ENCODE assay signal across 8 cellular contexts in the genomic region with DNA sequence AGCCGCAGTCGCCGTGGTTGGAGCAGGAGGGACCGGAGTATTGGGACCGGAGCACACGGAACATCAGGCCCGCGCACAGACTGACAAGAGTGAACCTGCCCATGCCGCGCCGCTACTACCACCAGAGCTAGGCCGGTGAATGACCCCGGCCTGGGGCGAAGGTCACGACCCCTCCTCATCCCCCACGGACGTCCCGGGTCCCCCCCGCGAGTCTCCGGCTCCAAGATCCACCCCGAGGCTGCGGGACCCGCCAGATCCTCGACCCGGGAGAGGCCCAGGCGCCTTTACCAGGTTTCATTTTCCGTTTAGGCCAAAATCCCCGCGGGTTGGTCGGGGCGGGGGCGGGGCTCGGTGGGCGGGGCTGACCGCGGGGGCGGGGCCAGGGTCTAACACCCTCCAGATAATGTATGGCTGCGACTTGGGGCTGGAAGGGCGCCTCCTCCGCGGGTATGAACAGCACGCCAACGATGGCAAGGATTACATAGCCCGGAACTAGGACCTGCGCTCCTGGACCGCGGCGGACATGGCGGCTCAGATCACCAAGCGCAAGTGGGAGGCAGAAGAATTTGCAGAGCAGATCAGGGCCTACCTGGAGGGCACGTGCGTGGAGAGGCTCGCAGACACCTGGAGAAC. TPM values are rescaled to one million over a fixed set of nuclear protein-coding genes. Genes with fewer than 3 reads are reported as not detected.
DNase-seq lines count a peak whose midpoint lies in the region; ATAC-seq, FAIRE-seq and TF ChIP-seq lines count a peak whose summit lies in the region.

No MANE protein-coding gene starts in this region.

- H3K27me3 ChIP-seq in right cardiac atrium (ENCODE audit: control insufficient read depth, insufficient read depth) = no peaks in the 10 kb centered on the region
- no peaks in the 10 kb centered on the region for H3K27me3 ChIP-seq in small intestine (ENCODE audit: control insufficient read depth in 2 of 2, insufficient read depth in 2 of 2, low read length in 2 of 2)

- WGBS in adipose tissue, 3 donors = 2 to 3% (median 2%) methylated on average over 51 to 54 of the region's 54 CpGs
- 2% methylated on average over 54 of the region's 54 CpGs for WGBS in right cardiac atrium
- 1 to 6% (median 1%) methylated on average over 24 to 54 of the region's 54 CpGs for WGBS in small intestine, 3 donors

- intact Hi-C loops in right cardiac atrium (cut with DNase I) = loop anchor here in 1 of 4 donors (10.0 kb wide), 1 partner anchor 78 kb away; no protein-coding TSS in a partner anchor

- FAIRE-seq in small intestine (lab: Jason Lieb, UNC) = no peak

- no peaks in the 10 kb centered on the region for H3K36me3 ChIP-seq in small intestine (ENCODE audit: control insufficient read depth in 2 of 2, insufficient read depth in 2 of 2, low read length in 2 of 2)

- peak; percentile 63 for ATAC-seq in HG03159 (IDR thresholded peaks at IDR 0.05; ENCODE audit: unreplicated experiment)
- peak; percentile 91 to 93 for ATAC-seq in right cardiac atrium

- no peaks in the 10 kb centered on the region for H3K4me1 ChIP-seq in right cardiac atrium (ENCODE audit: control insufficient read depth, insufficient read depth, low read length)
- peaks cover 0 to 4% of the 10 kb centered on the region in 2 donors for H3K4me1 ChIP-seq in small intestine (ENCODE audit: control insufficient read depth in 2 of 2, insufficient read depth in 1 of 2, low read depth in 1 of 2, low read length in 1 of 2)

- no peak for TF ChIP-seq CTCF in GM13976 (IDR thresholded peaks at IDR 0.05; ENCODE audit: borderline replicate concordance, control extremely low read depth, extremely low read depth, insufficient read depth, missing control alignments)

- H3K4me3 ChIP-seq in right cardiac atrium (ENCODE audit: low read length) = peak overlapping the region; percentile 64
- H3K4me3 ChIP-seq in small intestine (ENCODE audit: low read depth in 1 of 2, low read length in 2 of 2) = peak overlapping the region; percentile 51 to 74

- H3K27ac ChIP-seq in adipose tissue (ENCODE audit: low read depth, low read length) = peak overlapping the region; percentile 54
- peak overlapping the region; percentile 64 for H3K27ac ChIP-seq in right cardiac atrium (ENCODE audit: low read length)
- H3K27ac ChIP-seq in small intestine (ENCODE audit: low read depth in 1 of 2, low read length in 1 of 2) = peak overlapping the region; percentile 91 to 95

- H3K9me3 ChIP-seq in right cardiac atrium (ENCODE audit: control insufficient read depth, low read length) = no peaks in the 10 kb centered on the region
- H3K9me3 ChIP-seq in small intestine (ENCODE audit: control insufficient read depth, low read depth) = no peaks in the 10 kb centered on the region

- DNase-seq in GM13976 (ENCODE audit: low spot score) (peak; percentile 87), T follicular helper cell (ENCODE audit: low read depth) (peak; percentile 78), right cardiac atrium (peak; percentile 78 to 90 (median 88)), small intestine (peak; percentile 91), HT-29 (ENCODE audit: low spot score) (no peak), Kasumi-1 (lab: John Stamatoyannopoulos, UW) (no peak)

- in situ Hi-C loops in GM13976 (cut with MboI; ENCODE audit: low sequenced_read_pairs, unreplicated experiment) = no loop called here

RNA-seq across cellular contexts. Expression of gene HLA-A, which starts 15.4 kb away (rescaled TPM):
- polyA plus RNA-seq in adipose tissue = 100 to 1,000 TPM; 247 to 458 (median 264) TPM
- 100 to 1,000 TPM; 215 to 449 (median 319) TPM for total RNA-seq in right cardiac atrium
- polyA plus RNA-seq in right cardiac atrium = 287 TPM
- polyA plus RNA-seq in small intestine = 1,000 to 10,000 TPM in 2 of 3 donors, 100 to 1,000 TPM in 1; 844 to 1,584 (median 1,194) TPM
- 856 and 869 TPM in 2 replicates for total RNA-seq in HT-29 (2014; rRNA removed; shearing (Covaris generic))

Comparison
In these comparisons a context has a peak if more than half of its experiments do, and no peak if none do; other contexts are left out.
1. DNase-seq: peak in GM13976 (single experiment), T follicular helper cell (single experiment), right cardiac atrium (3 of 3) and small intestine (single experiment); none in HT-29 (single experiment) and Kasumi-1 (0 of 2).
2. Peak in every context shown above with its lines, with median percentiles within 50 percentile points of each other: H3K27ac ChIP-seq.